In genomic region chr10:70078329-70078728, GRCh38 we compare ENCODE assay signal across 19 cellular contexts.
"Had no signal": no experiment of that assay in that cellular context is flagged by ENCODE, and none has a peak within 500 bp of the region (broad histone marks: within the 10 kb centered on the region; RNA-seq: fewer than 3 reads in every experiment).

No MANE protein-coding gene starts in this region.

- H3K27me3 ChIP-seq: heart left ventricle, testis, tibial nerve, upper lobe of right lung, vagina had no signal

- H3K9me3 ChIP-seq: heart left ventricle, mucosa of descending colon, spleen, testis, tibial nerve, upper lobe of right lung, vagina had no signal

- H3K4me1 ChIP-seq: heart left ventricle, spleen, testis, tibial nerve, upper lobe of right lung, vagina had no signal

- H3K36me3 ChIP-seq: spleen, upper lobe of right lung, vagina had no signal

- H3K27ac ChIP-seq: heart left ventricle, spleen, testis, tibial nerve, upper lobe of right lung, vagina had no signal

- FAIRE-seq: frontal cortex had no signal

- H3K4me3 ChIP-seq: heart left ventricle, mucosa of descending colon, spleen, testis, tibial nerve, upper lobe of right lung, vagina had no signal

- ATAC-seq: effector memory CD8-positive, alpha-beta T cell; left lobe of liver; mucosa of descending colon; naive thymus-derived CD8-positive, alpha-beta T cell; sciatic nerve; stimulated activated memory B cell treated with anti-CD40 and anti-IgM and Interleukin-4, amounts not matched to agents 10 μg/mL and 1 μg/mL and 100 μg/mL, for 72 hours; upper lobe of right lung had no signal

- DNase-seq: effector memory CD8-positive, alpha-beta T cell; erythroblast; heart left ventricle; hippocampal formation; mucosa of descending colon; naive thymus-derived CD8-positive, alpha-beta T cell; posterior cingulate gyrus; spleen; stimulated activated CD4-positive, alpha-beta T cell treated with anti-CD3 and anti-CD28 coated beads, Interleukin-15, amount 100 ng/mL, for 24 hours; stimulated activated CD4-positive, alpha-beta T cell treated with anti-CD3 and anti-CD28 coated beads, Interleukin-1b, Interleukin-23, amount 100 ng/mL, for 48 hours; stimulated activated CD4-positive, alpha-beta T cell treated with anti-CD3 and anti-CD28 coated beads, Interleukin-4, amount 100 ng/mL, for 24 hours; testis; upper lobe of right lung had no signal
